27 cellular contexts compared by ENCODE assay signal in the genomic region with DNA sequence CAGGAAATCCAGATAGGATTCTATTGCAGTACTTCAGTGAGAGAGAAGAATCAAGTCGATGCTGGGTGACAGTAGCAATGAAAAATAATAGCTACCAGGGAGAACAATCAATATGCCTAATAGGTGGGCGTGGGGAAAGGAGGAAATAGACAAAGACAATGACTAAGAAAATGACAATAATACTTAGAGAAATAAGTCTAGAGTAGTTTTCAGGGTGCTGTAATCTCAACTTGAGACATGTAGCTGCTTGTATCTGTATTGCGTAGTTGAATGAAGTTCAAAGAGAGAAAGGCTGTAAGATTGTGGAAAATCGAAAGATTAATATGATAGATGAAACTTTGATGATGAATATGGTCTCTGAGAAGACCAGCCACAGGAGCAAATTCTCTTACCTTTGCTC. TPM values are rescaled to one million over a fixed set of nuclear protein-coding genes. Genes with fewer than 3 reads are reported as not detected.
DNase-seq lines count a peak whose midpoint lies in the region; ATAC-seq and TF ChIP-seq lines count a peak whose summit lies in the region.
"Had no signal": no experiment of that assay in that cellular context is flagged by ENCODE, and none has a peak within 500 bp of the region (broad histone marks: within the 10 kb centered on the region; RNA-seq: fewer than 3 reads in every experiment).

No MANE protein-coding gene starts in this region.

- POLR2A ChIA-PET in activated B cell treated with CpG ODN at 0.5 μM for 24 hours (lab: Charles Lee) (interaction anchor here (1.2 kb wide), 1 partner anchor 57 kb away, joined by 4 read pairs; a partner anchor contains a TSS), WTC11 (lab: Charles Lee) (no interaction called here)

- CTCF ChIA-PET in activated naive CD4-positive, alpha-beta T cell treated with anti-CD3 and anti-CD28 coated beads, Interleukin-2, amount 10 ng/mL, durations not matched to agents 7 days and 5 days (lab: Charles Lee) = interaction anchor here (0.7 kb wide), 1 partner anchor 88 kb away, joined by 3 read pairs; no protein-coding TSS in a partner anchor
- CTCF ChIA-PET in activated B cell treated with CpG ODN at 0.5 μM for 24 hours (lab: Charles Lee) = interaction anchor here (0.6 kb wide), 1 partner anchor 13 kb away, joined by 3 read pairs; no protein-coding TSS in a partner anchor
- CTCF ChIA-PET in WTC11 (lab: Charles Lee) = interaction anchor here (0.8 kb wide), 1 partner anchor 44 kb away, joined by 3 read pairs; no protein-coding TSS in a partner anchor

- intact Hi-C loops in activated B cell treated with CpG ODN at 0.5 μM for 24 hours (cut with micrococcal nuclease) = loop anchor here (5.0 kb wide), 2 partner anchors 552 to 787 kb away; no protein-coding TSS in a partner anchor

- H3K4me3 Mint-ChIP-seq in activated naive CD4-positive, alpha-beta T cell treated with anti-CD3 and anti-CD28 coated beads, Interleukin-2, amount 50 U/mL, for 24 hours = peak overlapping the region; percentile 31
- H3K4me3 Mint-ChIP-seq in activated naive CD4-positive, alpha-beta T cell treated with anti-CD3 and anti-CD28 coated beads, Interleukin-2, amount 10 ng/mL, durations not matched to agents 7 days and 5 days = no peak overlapping the region
- H3K4me3 Mint-ChIP-seq in activated B cell treated with CpG ODN at 0.5 μM for 24 hours = peak overlapping the region; percentile 8
- H3K4me3 Mint-ChIP-seq in type B pancreatic cell = peak overlapping the region; percentile 60
- no peak overlapping the region for H3K4me3 Mint-ChIP-seq in WTC11
- H3K4me3 Mint-ChIP-seq: activated CD4-positive, alpha-beta T cell treated with anti-CD3 and anti-CD28 coated beads, Interleukin-2, amount 10 ng/mL, durations not matched to agents 7 days and 5 days had no signal

- no peak for TF ChIP-seq CTCF in activated B cell treated with CpG ODN at 0.5 μM for 24 hours (IDR thresholded peaks at IDR 0.05)
- TF ChIP-seq CTCF in foreskin keratinocyte (conservative IDR thresholded peaks at IDR 0.05) = no peak
- TF ChIP-seq CTCF in type B pancreatic cell (conservative IDR thresholded peaks at IDR 0.05) = no peak
- no peak for TF ChIP-seq CTCF in WTC11 (IDR thresholded peaks at IDR 0.05)

- H3K27me3 Mint-ChIP-seq in activated naive CD4-positive, alpha-beta T cell treated with anti-CD3 and anti-CD28 coated beads, Interleukin-2, amount 50 U/mL, for 24 hours = no peaks in the 10 kb centered on the region
- peaks cover 4% of the 10 kb centered on the region for H3K27me3 Mint-ChIP-seq in activated naive CD4-positive, alpha-beta T cell treated with anti-CD3 and anti-CD28 coated beads, Interleukin-2, amount 10 ng/mL, durations not matched to agents 7 days and 5 days
- H3K27me3 Mint-ChIP-seq in activated B cell treated with CpG ODN at 0.5 μM for 24 hours = no peaks in the 10 kb centered on the region
- peaks cover 3% of the 10 kb centered on the region for H3K27me3 Mint-ChIP-seq in type B pancreatic cell
- H3K27me3 Mint-ChIP-seq in WTC11 (ENCODE audit: low read depth) = peaks cover 13% of the 10 kb centered on the region
- H3K27me3 Mint-ChIP-seq: activated CD4-positive, alpha-beta T cell treated with anti-CD3 and anti-CD28 coated beads, Interleukin-2, amount 10 ng/mL, durations not matched to agents 7 days and 5 days had no signal

- H3K27ac ChIP-seq in foreskin keratinocyte = peak overlapping the region; percentile 45
- H3K27ac ChIP-seq: A549, GM23248, ovary had no signal

- peaks cover 50% of the 10 kb centered on the region for H3K4me1 Mint-ChIP-seq in activated naive CD4-positive, alpha-beta T cell treated with anti-CD3 and anti-CD28 coated beads, Interleukin-2, amount 50 U/mL, for 24 hours
- H3K4me1 Mint-ChIP-seq in activated naive CD4-positive, alpha-beta T cell treated with anti-CD3 and anti-CD28 coated beads, Interleukin-2, amount 10 ng/mL, durations not matched to agents 7 days and 5 days = peaks cover 29% of the 10 kb centered on the region
- peaks cover 28% of the 10 kb centered on the region for H3K4me1 Mint-ChIP-seq in activated B cell treated with CpG ODN at 0.5 μM for 24 hours
- H3K4me1 Mint-ChIP-seq in type B pancreatic cell (ENCODE audit: unreplicated experiment) = peaks cover 19% of the 10 kb centered on the region
- peaks cover 5% of the 10 kb centered on the region for H3K4me1 Mint-ChIP-seq in WTC11

- H3K27ac Mint-ChIP-seq in activated naive CD4-positive, alpha-beta T cell treated with anti-CD3 and anti-CD28 coated beads, Interleukin-2, amount 50 U/mL, for 24 hours = peak overlapping the region; percentile 33
- H3K27ac Mint-ChIP-seq in activated naive CD4-positive, alpha-beta T cell treated with anti-CD3 and anti-CD28 coated beads, Interleukin-2, amount 10 ng/mL, durations not matched to agents 7 days and 5 days = no peak overlapping the region
- H3K27ac Mint-ChIP-seq in activated B cell treated with CpG ODN at 0.5 μM for 24 hours (no peak overlapping the region), type B pancreatic cell (peak overlapping the region; percentile 53), WTC11 (no peak overlapping the region)
- H3K27ac Mint-ChIP-seq: activated CD4-positive, alpha-beta T cell treated with anti-CD3 and anti-CD28 coated beads, Interleukin-2, amount 10 ng/mL, durations not matched to agents 7 days and 5 days had no signal

- peaks cover 12% of the 10 kb centered on the region for H3K36me3 Mint-ChIP-seq in activated naive CD4-positive, alpha-beta T cell treated with anti-CD3 and anti-CD28 coated beads, Interleukin-2, amount 50 U/mL, for 24 hours
- peaks cover 24% of the 10 kb centered on the region for H3K36me3 Mint-ChIP-seq in activated naive CD4-positive, alpha-beta T cell treated with anti-CD3 and anti-CD28 coated beads, Interleukin-2, amount 10 ng/mL, durations not matched to agents 7 days and 5 days
- H3K36me3 Mint-ChIP-seq in activated B cell treated with CpG ODN at 0.5 μM for 24 hours (ENCODE audit: low read depth) (peaks cover 24% of the 10 kb centered on the region), type B pancreatic cell (peaks cover 6% of the 10 kb centered on the region), WTC11 (peaks cover 6% of the 10 kb centered on the region)

- no peak for ATAC-seq in activated B cell treated with CpG ODN at 0.5 μM for 24 hours (ENCODE audit: low read depth)
- no peak for ATAC-seq in foreskin keratinocyte
- no peak for ATAC-seq in WTC11
- ATAC-seq in HG03457 (IDR thresholded peaks at IDR 0.05; ENCODE audit: unreplicated experiment) = no peak
- ATAC-seq: A549, left ventricle myocardium superior, right cardiac atrium had no signal

- no peaks in the 10 kb centered on the region for H3K9me3 Mint-ChIP-seq in activated naive CD4-positive, alpha-beta T cell treated with anti-CD3 and anti-CD28 coated beads, Interleukin-2, amount 50 U/mL, for 24 hours
- H3K9me3 Mint-ChIP-seq in activated naive CD4-positive, alpha-beta T cell treated with anti-CD3 and anti-CD28 coated beads, Interleukin-2, amount 10 ng/mL, durations not matched to agents 7 days and 5 days = no peaks in the 10 kb centered on the region
- H3K9me3 Mint-ChIP-seq in activated B cell treated with CpG ODN at 0.5 μM for 24 hours (no peaks in the 10 kb centered on the region), type B pancreatic cell (no peaks in the 10 kb centered on the region), WTC11 (no peaks in the 10 kb centered on the region)
- H3K9me3 Mint-ChIP-seq: activated CD4-positive, alpha-beta T cell treated with anti-CD3 and anti-CD28 coated beads, Interleukin-2, amount 10 ng/mL, durations not matched to agents 7 days and 5 days had no signal

- peaks cover 15% of the 10 kb centered on the region for H3K4me1 ChIP-seq in foreskin keratinocyte

- no peaks in the 10 kb centered on the region for H3K27me3 ChIP-seq in foreskin keratinocyte
- H3K27me3 ChIP-seq: BLaER1 treated with 17β-estradiol and CSF1 and Interleukin-3, amounts not matched to agents 10 nM and 100 nM; ovary had no signal

- DNase-seq in activated naive CD4-positive, alpha-beta T cell treated with anti-CD3 and anti-CD28 coated beads, Interleukin-2, amount 10 ng/mL, durations not matched to agents 7 days and 5 days = no peak
- DNase-seq in activated B cell treated with CpG ODN at 0.5 μM for 24 hours (no peak), foreskin keratinocyte (peak; percentile 14 to 38), type B pancreatic cell (ENCODE audit: extremely low spot score, unreplicated experiment) (no peak), NCI-H187 treated with DMSO at 0.1 percent for 48 hours (lab: John Stamatoyannopoulos, UW) (no peak), WTC11 (ENCODE audit: low spot score) (no peak)
- DNase-seq: activated CD4-positive, alpha-beta T cell treated with anti-CD3 and anti-CD28 coated beads, Interleukin-2, amount 10 ng/mL, durations not matched to agents 7 days and 5 days; activated CD8-positive, alpha-beta memory T cell treated with anti-CD3 and anti-CD28 coated beads, Interleukin-2, amount 50 U/mL, for 4 hours; activated gamma-delta T cell; amygdala; DMS53; effector CD8-positive, alpha-beta T cell; GM23248; head of caudate nucleus; left ventricle myocardium superior; NCI-H1436 treated with DMSO at 0.1 percent for 48 hours; NCI-H526; ovary; right cardiac atrium; Right ventricle myocardium superior; stimulated activated CD8-positive, alpha-beta memory T cell treated with anti-CD3 and anti-CD28 coated beads, Interleukin-4, amount 100 ng/mL, for 48 hours had no signal

TF ChIP-seq in WTC11, 78 proteins besides CTCF, POLR2A, EP300 and RAD21 (continues in another document):
- TF ChIP-seq JUN (CRISPR knock-in tag; IDR thresholded peaks at IDR 0.05) = no peak
- TF ChIP-seq ZNF263 (CRISPR knock-in tag; IDR thresholded peaks at IDR 0.05; ENCODE audit: low read depth) = no peak
- no peak for TF ChIP-seq SOX15 (CRISPR knock-in tag; IDR thresholded peaks at IDR 0.05)

RNA-seq across cellular contexts. Expression of a gene that starts 2.6 kb away (rescaled TPM):
- total RNA-seq in activated B cell treated with CpG ODN at 0.5 μM for 24 hours (46.4 and 50.2 TPM in 2 replicates), foreskin keratinocyte (24.5 and 25.1 TPM in 2 replicates), type B pancreatic cell (ENCODE audit: low replicate concordance) (40.5 and 48.4 TPM in 2 replicates), WTC11 (2021) (26.1 to 30.2 TPM (median 26.5 TPM) in 3 replicates)
- 9.5 and 11.6 TPM in 2 replicates for polyA plus RNA-seq in foreskin keratinocyte

RNA-seq across cellular contexts. Expression of a gene that starts 36.4 kb away (rescaled TPM):
- not detected in 2 replicates for total RNA-seq in activated B cell treated with CpG ODN at 0.5 μM for 24 hours
- 0.03 TPM in 1 of 2 replicates, not detected in the other for total RNA-seq in foreskin keratinocyte
- polyA plus RNA-seq in foreskin keratinocyte = 0.01 TPM in 1 of 2 replicates, not detected in the other
- total RNA-seq in type B pancreatic cell (ENCODE audit: low replicate concordance) = not detected in 2 replicates
- 0.28 to 0.71 TPM (median 0.50 TPM) in 3 replicates for total RNA-seq in WTC11 (2021)
- total RNA-seq: activated CD4-positive, alpha-beta T cell treated with anti-CD3 and anti-CD28 coated beads, Interleukin-2, amount 10 ng/mL, durations not matched to agents 7 days and 5 days; GM23248; left ventricle myocardium superior; mucosa of gallbladder; Right ventricle myocardium superior; ureter had no signal
- polyA plus RNA-seq: A549, GM23248, ovary, right cardiac atrium had no signal

RNA-seq across cellular contexts. Expression of a gene that starts 57.0 kb away (rescaled TPM):
- total RNA-seq in activated B cell treated with CpG ODN at 0.5 μM for 24 hours = 77.3 and 88.1 TPM in 2 replicates
- total RNA-seq in foreskin keratinocyte = 27.0 and 33.4 TPM in 2 replicates
- polyA plus RNA-seq in foreskin keratinocyte = 12.3 and 18.4 TPM in 2 replicates
- total RNA-seq in type B pancreatic cell (ENCODE audit: low replicate concordance) = 37.3 and 45.6 TPM in 2 replicates
- 42.8 to 50.5 TPM (median 43.0 TPM) in 3 replicates for total RNA-seq in WTC11 (2021)

Comparison
In these comparisons a context has a peak if more than half of its experiments do, and no peak if none do; other contexts are left out.
1. H3K27ac Mint-ChIP-seq: peak in activated naive CD4-positive, alpha-beta T cell treated with anti-CD3 and anti-CD28 coated beads, Interleukin-2, amount 50 U/mL, for 24 hours (single experiment) and type B pancreatic cell (single experiment); none in activated naive CD4-positive, alpha-beta T cell treated with anti-CD3 and anti-CD28 coated beads, Interleukin-2, amount 10 ng/mL, durations not matched to agents 7 days and 5 days (single experiment), activated B cell treated with CpG ODN at 0.5 μM for 24 hours (single experiment) and WTC11 (single experiment).
2. H3K4me3 Mint-ChIP-seq: peak in activated naive CD4-positive, alpha-beta T cell treated with anti-CD3 and anti-CD28 coated beads, Interleukin-2, amount 50 U/mL, for 24 hours (single experiment), activated B cell treated with CpG ODN at 0.5 μM for 24 hours (single experiment) and type B pancreatic cell (single experiment); none in activated naive CD4-positive, alpha-beta T cell treated with anti-CD3 and anti-CD28 coated beads, Interleukin-2, amount 10 ng/mL, durations not matched to agents 7 days and 5 days (single experiment) and WTC11 (single experiment).
3. DNase-seq: peak in foreskin keratinocyte (2 of 2); none in activated naive CD4-positive, alpha-beta T cell treated with anti-CD3 and anti-CD28 coated beads, Interleukin-2, amount 10 ng/mL, durations not matched to agents 7 days and 5 days (single experiment), activated B cell treated with CpG ODN at 0.5 μM for 24 hours (single experiment), type B pancreatic cell (single experiment), NCI-H187 treated with DMSO at 0.1 percent for 48 hours (single experiment) and WTC11 (single experiment).